In the genomic region with DNA sequence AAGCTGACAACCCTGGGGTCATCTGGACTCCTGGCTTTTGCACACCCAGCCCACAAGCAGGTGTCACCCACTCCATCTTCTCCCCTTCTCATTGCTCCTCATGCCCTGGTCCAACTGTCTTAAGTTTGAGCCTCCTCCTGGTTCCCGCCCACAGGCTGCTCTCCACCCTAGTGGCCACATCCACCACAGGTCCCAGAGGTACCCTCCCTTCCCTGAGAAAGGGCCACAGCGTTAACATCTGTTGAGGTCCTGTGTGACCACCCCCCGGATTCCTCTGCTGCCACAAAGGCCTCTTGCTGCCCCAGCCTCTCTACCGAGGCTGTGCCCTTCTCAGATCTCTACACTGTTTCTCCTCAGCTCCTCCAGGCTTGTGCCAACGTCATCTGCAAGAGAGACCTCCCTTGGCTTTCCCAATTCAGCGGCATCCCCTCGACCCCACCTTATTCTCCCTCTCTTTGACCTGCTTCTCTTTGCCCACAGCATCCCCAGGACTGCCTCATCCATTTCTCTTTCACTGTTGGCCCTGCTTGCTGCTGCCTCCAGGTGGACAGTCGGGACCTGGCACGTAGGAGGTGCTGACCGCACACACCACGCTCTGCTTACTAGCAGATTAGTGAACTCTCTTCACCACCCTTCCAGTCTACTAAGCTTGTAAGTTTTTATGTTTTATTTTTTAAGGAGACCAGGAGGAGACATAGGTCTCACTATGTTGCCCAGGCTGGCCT, we compare ENCODE assay signal across 1 cellular context.
TF ChIP-seq lines count a peak whose summit lies in the region.

No MANE protein-coding gene starts in this region.

TF ChIP-seq in GM23338, 12 proteins besides CTCF, POLR2A, EP300 and RAD21 (continued from another document):
- TF ChIP-seq ZNF462 (CRISPR knock-in tag; IDR thresholded peaks at IDR 0.05) (no peak), STAT1 (IDR thresholded peaks at IDR 0.05; ENCODE audit: unreplicated experiment) (no peak), JUNB (IDR thresholded peaks at IDR 0.05; ENCODE audit: unreplicated experiment) (no peak), ZNF114 (CRISPR knock-in tag; IDR thresholded peaks at IDR 0.05) (no peak), REST (IDR thresholded peaks at IDR 0.05; ENCODE audit: unreplicated experiment) (no peak)
TF ChIP-seq in GM23338: peak in this region for 0.
